18 cellular contexts compared by ENCODE assay signal in genomic region chr5:173823274-173823644, GRCh38.
DNase-seq lines count a peak whose midpoint lies in the region; ATAC-seq and TF ChIP-seq lines count a peak whose summit lies in the region.
"Had no signal": no experiment of that assay in that cellular context is flagged by ENCODE, and none has a peak within 500 bp of the region (broad histone marks: within the 10 kb centered on the region; RNA-seq: fewer than 3 reads in every experiment).

No MANE protein-coding gene starts in this region.

- POLR2A ChIA-PET in PC-9 (lab: Charles Lee; ENCODE audit: unreplicated experiment) = interaction anchor here (0.6 kb wide), 3 partner anchors 36 to 92 kb away, joined by 5 to 11 read pairs (median 6); no protein-coding TSS in a partner anchor

- DNase-seq in PC-9 (no peak), left lobe of liver (ENCODE audit: low spot score) (no peak), DMS53 (lab: John Stamatoyannopoulos, UW) (no peak)
- no peak for DNase-seq in activated T-helper 2 cell treated with anti-CD3 and anti-CD28 coated beads, Interferon-gamma antibody, Interleukin-2, Interleukin-4, amounts not matched to agents 10 μg/mL and 5 μg/mL and 100 μg/mL, durations not matched to agents 14 hours and 24 hours and 36 hours (ENCODE audit: low spot score)
- DNase-seq: activated naive CD8-positive, alpha-beta T cell treated with anti-CD3 and anti-CD28 coated beads, Interleukin-2, amount 10 ng/mL, durations not matched to agents 7 days and 5 days; DMS153; mucosa of descending colon; NCI-H2081 treated with DMSO at 0.1 percent for 48 hours; NCI-H446 treated with DMSO at 0.1 percent for 48 hours; stimulated activated CD4-positive, alpha-beta T cell treated with anti-CD3 and anti-CD28 coated beads, Interleukin-4, amount 100 ng/mL, for 24 hours; uterus had no signal

- no peaks in the 10 kb centered on the region for H4K20me1 ChIP-seq in PC-9 (ENCODE audit: insufficient read depth)

- peaks cover 24% of the 10 kb centered on the region; the same call in 1 of the 2 replicates for H3F3A ChIP-seq in PC-9 (ENCODE audit: insufficient read depth, low read depth)

- no peaks in the 10 kb centered on the region for H3K36me3 Mint-ChIP-seq in activated T-helper 2 cell treated with anti-CD3 and anti-CD28 coated beads, Interferon-gamma antibody, Interleukin-2, Interleukin-4, amounts not matched to agents 10 μg/mL and 5 μg/mL and 100 μg/mL, durations not matched to agents 14 hours and 24 hours and 36 hours (ENCODE audit: low read depth)

- peak overlapping the region; percentile 56 for H3K4me2 ChIP-seq in PC-9

- peaks cover 59% of the 10 kb centered on the region for H3K4me1 ChIP-seq in PC-9 (replicated peaks; ENCODE audit: insufficient read depth)

- H3K27ac ChIP-seq in C4-2B = peak overlapping the region; percentile 78
- peak overlapping the region; percentile 77 for H3K27ac ChIP-seq in PC-9
- peak overlapping the region in 13 of 21 experiments; percentile 8 to 74 (median 52) for H3K27ac ChIP-seq in skin epidermis

- no peaks in the 10 kb centered on the region for H3K36me3 ChIP-seq in PC-9 (ENCODE audit: low read depth)
- H3K36me3 ChIP-seq: uterus had no signal

- CTCF ChIA-PET in PC-9 (lab: Charles Lee) = interaction anchor here (1.0 kb wide), 1 partner anchor 70 kb away, joined by 3 read pairs; no protein-coding TSS in a partner anchor

- TF ChIP-seq CTCF in C4-2B (conservative IDR thresholded peaks at IDR 0.05) = no peak
- no peak for TF ChIP-seq CTCF in PC-9 (conservative IDR thresholded peaks at IDR 0.05)

- H3K9me3 ChIP-seq in PC-9 (ENCODE audit: insufficient read depth, low read depth) = no peaks in the 10 kb centered on the region; the same call in 1 of the 2 replicates
- H3K9me3 ChIP-seq: mucosa of descending colon, uterus had no signal

- no peaks in the 10 kb centered on the region for H3K27me3 ChIP-seq in PC-9 (ENCODE audit: insufficient read depth, low read depth)
- H3K27me3 ChIP-seq: uterus had no signal

- ATAC-seq in left lobe of liver (peak; percentile 29), HG03280 (IDR thresholded peaks at IDR 0.05; ENCODE audit: unreplicated experiment) (no peak), HG03565 (IDR thresholded peaks at IDR 0.05; ENCODE audit: unreplicated experiment) (no peak)
- ATAC-seq: mucosa of descending colon had no signal

- intact Hi-C loops in PC-9 (cut with micrococcal nuclease; ENCODE audit: unreplicated experiment) = loop anchor here (2.0 to 10.0 kb wide), 3 partner anchors 20 to 498 kb away; partner anchors contain the start of gene STC2
- intact Hi-C loops in activated T-helper 2 cell treated with anti-CD3 and anti-CD28 coated beads, Interferon-gamma antibody, Interleukin-2, Interleukin-4, amounts not matched to agents 10 μg/mL and 5 μg/mL and 100 μg/mL, durations not matched to agents 14 hours and 24 hours and 36 hours (cut with micrococcal nuclease) = no loop called here

- peaks cover 10% of the 10 kb centered on the region for H3K4me1 Mint-ChIP-seq in activated T-helper 2 cell treated with anti-CD3 and anti-CD28 coated beads, Interferon-gamma antibody, Interleukin-2, Interleukin-4, amounts not matched to agents 10 μg/mL and 5 μg/mL and 100 μg/mL, durations not matched to agents 14 hours and 24 hours and 36 hours (ENCODE audit: low read depth)

- no TSS peak for BruUV-seq in PC-9 (replicated peaks; lab: Mats Ljungman, UMichigan)

- no peak overlapping the region for H3K27ac Mint-ChIP-seq in activated T-helper 2 cell treated with anti-CD3 and anti-CD28 coated beads, Interferon-gamma antibody, Interleukin-2, Interleukin-4, amounts not matched to agents 10 μg/mL and 5 μg/mL and 100 μg/mL, durations not matched to agents 14 hours and 24 hours and 36 hours
- H3K27ac Mint-ChIP-seq: activated naive CD8-positive, alpha-beta T cell treated with anti-CD3 and anti-CD28 coated beads, Interleukin-2, amount 10 ng/mL, durations not matched to agents 7 days and 5 days; activated T-helper 1 cell treated with anti-CD3 and anti-CD28 coated beads, Interleukin-12 subunit alpha, Interleukin-12 subunit beta, Interleukin-2, Interleukin-4 antibody, amounts not matched to agents 30 ng/mL and 10 ng/mL and 1 ng/mL, durations not matched to agents 14 hours and 24 hours and 36 hours had no signal

- H3K4me3 ChIP-seq in PC-9 (no peak overlapping the region), skin epidermis (no peak overlapping the region)
- H3K4me3 ChIP-seq: coronary artery, mucosa of descending colon, uterus had no signal

- H3K9me2 ChIP-seq in PC-9 (ENCODE audit: insufficient read depth) = no peaks in the 10 kb centered on the region

- no peaks in the 10 kb centered on the region for H3K27me3 Mint-ChIP-seq in activated T-helper 2 cell treated with anti-CD3 and anti-CD28 coated beads, Interferon-gamma antibody, Interleukin-2, Interleukin-4, amounts not matched to agents 10 μg/mL and 5 μg/mL and 100 μg/mL, durations not matched to agents 14 hours and 24 hours and 36 hours (ENCODE audit: low read depth)
- H3K27me3 Mint-ChIP-seq: activated naive CD8-positive, alpha-beta T cell treated with anti-CD3 and anti-CD28 coated beads, Interleukin-2, amount 10 ng/mL, durations not matched to agents 7 days and 5 days had no signal

- H3K79me2 ChIP-seq in PC-9 (ENCODE audit: low read depth) = no peaks in the 10 kb centered on the region

- H2AFZ ChIP-seq in PC-9 = no peak overlapping the region

- H3K9me3 Mint-ChIP-seq in activated T-helper 2 cell treated with anti-CD3 and anti-CD28 coated beads, Interferon-gamma antibody, Interleukin-2, Interleukin-4, amounts not matched to agents 10 μg/mL and 5 μg/mL and 100 μg/mL, durations not matched to agents 14 hours and 24 hours and 36 hours = no peaks in the 10 kb centered on the region

- H3K4me3 Mint-ChIP-seq in activated T-helper 2 cell treated with anti-CD3 and anti-CD28 coated beads, Interferon-gamma antibody, Interleukin-2, Interleukin-4, amounts not matched to agents 10 μg/mL and 5 μg/mL and 100 μg/mL, durations not matched to agents 14 hours and 24 hours and 36 hours (ENCODE audit: low read depth) = no peak overlapping the region
- H3K4me3 Mint-ChIP-seq: activated naive CD8-positive, alpha-beta T cell treated with anti-CD3 and anti-CD28 coated beads, Interleukin-2, amount 10 ng/mL, durations not matched to agents 7 days and 5 days; activated T-helper 1 cell treated with anti-CD3 and anti-CD28 coated beads, Interleukin-12 subunit alpha, Interleukin-12 subunit beta, Interleukin-2, Interleukin-4 antibody, amounts not matched to agents 30 ng/mL and 10 ng/mL and 1 ng/mL, durations not matched to agents 14 hours and 24 hours and 36 hours; CD14-positive monocyte had no signal
